ENCODE assay signal across 1 cellular context in genomic region chr15:57323299-57323805, GRCh38.
TF ChIP-seq lines count a peak whose summit lies in the region.

No MANE protein-coding gene starts in this region.

TF ChIP-seq in K562, 482 proteins besides CTCF, POLR2A, EP300 and RAD21 (continued from another document and continues in another):
- TF ChIP-seq CHD7 (IDR thresholded peaks at IDR 0.05; ENCODE audit: low read depth, low read length) (no peak), ZNF830 (CRISPR knock-in tag; IDR thresholded peaks at IDR 0.05) (no peak), HMBOX1 (IDR thresholded peaks at IDR 0.05) (no peak), STAT6 (CRISPR knock-in tag; IDR thresholded peaks at IDR 0.05) (no peak), CHD1 (IDR thresholded peaks at IDR 0.05; ENCODE audit: low read length) (peak; percentile 84), WHSC1 (IDR thresholded peaks at IDR 0.05; ENCODE audit: low read length) (peak; percentile 74), ZNF518B (CRISPR knock-in tag; IDR thresholded peaks at IDR 0.05) (no peak), ZNF395 (CRISPR knock-in tag; IDR thresholded peaks at IDR 0.05) (peak; percentile 74; the same call in 1 of the 2 replicates), BRF1 (IDR thresholded peaks at IDR 0.05; ENCODE audit: borderline replicate concordance, extremely low read depth, insufficient read length) (no peak), ZBTB33 (CRISPR knock-in tag; IDR thresholded peaks at IDR 0.05) (no peak), HINFP (tag; conservative IDR thresholded peaks at IDR 0.05; ENCODE audit: low read depth) (0 out of 2 replicates have a peak, but pooled peaks have one; percentile 28), TCF15 (CRISPR knock-in tag; IDR thresholded peaks at IDR 0.05) (no peak; the same call in 1 of the 2 replicates), TAF7 (tag; IDR thresholded peaks at IDR 0.05) (0 out of 2 replicates have a peak, but pooled peaks have one; percentile 27), JUNB (CRISPR knock-in tag; conservative IDR thresholded peaks at IDR 0.05) (no peak), DNMT1 (IDR thresholded peaks at IDR 0.05) (no peak), ZNF507 (tag; conservative IDR thresholded peaks at IDR 0.05) (no peak), EHMT2 (IDR thresholded peaks at IDR 0.05) (no peak), PHF8 (IDR thresholded peaks at IDR 0.05; ENCODE audit: borderline replicate concordance, low read length) (peak; percentile 29; the same call in 1 of the 2 replicates), L3MBTL2 (IDR thresholded peaks at IDR 0.05) (peak; percentile 63; the same call in 1 of the 2 replicates), ZNF740 (CRISPR knock-in tag; IDR thresholded peaks at IDR 0.05) (no peak), ZNF740 (tag; IDR thresholded peaks at IDR 0.05) (no peak; a peak in 1 of 4 replicates), NFXL1 (CRISPR knock-in tag; IDR thresholded peaks at IDR 0.05) (no peak), CBX3 (IDR thresholded peaks at IDR 0.05; ENCODE audit: borderline replicate concordance in 1 of 2, low read length in 2 of 2) (no peak), NR2C1 (IDR thresholded peaks at IDR 0.05) (no peak), NR2C1 (tag; IDR thresholded peaks at IDR 0.05) (peak; percentile 46; the same call in 1 of the 2 replicates), RB1 (IDR thresholded peaks at IDR 0.05; ENCODE audit: low read depth) (no peak), SRSF3 (IDR thresholded peaks at IDR 0.05; ENCODE audit: insufficient read depth, low read length) (0 out of 2 replicates have a peak, but pooled peaks have one; percentile 18), RBBP5 (IDR thresholded peaks at IDR 0.05; ENCODE audit: borderline replicate concordance, insufficient read depth, low read length, poor library complexity, severe bottlenecking) (no peak), TFAM (CRISPR knock-in tag; conservative IDR thresholded peaks at IDR 0.05) (no peak)
